ENCODE assay signal across 8 cellular contexts in the genomic region with DNA sequence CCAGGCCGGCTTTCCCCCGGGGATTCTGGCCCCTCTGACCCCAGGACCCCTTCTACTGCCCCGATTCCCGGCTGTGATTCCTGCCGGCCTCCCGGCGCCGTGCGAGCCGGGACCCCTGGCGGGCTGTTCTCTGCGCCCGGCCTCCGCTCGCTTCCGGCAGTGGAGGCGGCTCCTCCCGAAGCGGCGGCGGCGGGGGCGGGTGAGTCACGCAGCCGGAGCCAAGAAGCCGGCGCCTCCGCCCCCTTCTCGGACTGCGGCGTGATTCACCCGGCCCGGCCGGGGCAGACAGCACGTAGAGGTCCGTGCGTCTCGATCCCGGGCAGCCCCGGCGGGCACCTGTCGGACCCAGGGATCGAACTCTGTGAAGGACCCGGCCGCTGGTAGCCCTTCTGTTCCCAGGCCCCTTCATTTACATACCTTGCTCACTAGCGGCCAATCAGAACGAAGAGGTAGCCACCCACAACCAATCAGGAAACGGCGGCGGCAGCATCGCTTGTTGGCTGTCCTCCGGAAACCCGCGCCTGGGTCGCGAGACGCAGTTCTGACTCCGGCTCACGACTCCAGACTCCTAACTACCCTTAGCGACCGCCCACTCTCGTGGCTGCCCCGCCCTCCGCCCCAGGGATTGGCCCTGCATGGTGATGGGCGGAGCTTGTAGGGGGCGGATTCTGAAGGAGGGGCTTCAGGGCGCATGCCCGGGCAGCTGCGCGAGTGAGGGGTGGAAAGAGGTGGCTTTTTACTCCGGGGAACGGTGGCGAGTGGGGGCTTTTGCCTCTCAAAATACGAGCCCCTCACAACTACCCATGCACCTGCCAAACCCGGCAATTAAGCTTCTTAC. TPM values are rescaled to one million over a fixed set of nuclear protein-coding genes. Genes with fewer than 3 reads are reported as not detected.
DNase-seq lines count a peak whose midpoint lies in the region; ATAC-seq and TF ChIP-seq lines count a peak whose summit lies in the region.

A gene with protein sequence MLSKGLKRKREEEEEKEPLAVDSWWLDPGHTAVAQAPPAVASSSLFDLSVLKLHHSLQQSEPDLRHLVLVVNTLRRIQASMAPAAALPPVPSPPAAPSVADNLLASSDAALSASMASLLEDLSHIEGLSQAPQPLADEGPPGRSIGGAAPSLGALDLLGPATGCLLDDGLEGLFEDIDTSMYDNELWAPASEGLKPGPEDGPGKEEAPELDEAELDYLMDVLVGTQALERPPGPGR (minus strand): TSS at position 543 of the 838 bp plus-strand sequence. CDS start 2,446 bp downstream, outside the sequence.

- H4K20me1 ChIP-seq in BLaER1 treated with 17β-estradiol and CSF1 and Interleukin-3, amounts not matched to agents 10 nM and 100 nM, result peaks cover 0 to 43% (median 14%) of the 10 kb centered on the region in 11 experiments; a peak in 13 of 22 replicates

- ATAC-seq in HG03460 (IDR thresholded peaks at IDR 0.05; ENCODE audit: unreplicated experiment) (peak; percentile 72), left colon (peak; percentile 81)

- H3K27ac ChIP-seq in BLaER1 treated with 17β-estradiol and CSF1 and Interleukin-3, amounts not matched to agents 10 nM and 100 nM, result peak within 1 kb of the TSS; percentile 83 to 98 (median 92)
- H3K27ac ChIP-seq in colonic mucosa, result peak within 1 kb of the TSS; percentile 97

- H3K9me3 ChIP-seq in BLaER1 treated with 17β-estradiol and CSF1 and Interleukin-3, amounts not matched to agents 10 nM and 100 nM (replicated peaks in 1 of 11), result no peaks in the 10 kb centered on the region
- H3K9me3 ChIP-seq in colonic mucosa, result no peaks in the 10 kb centered on the region

- H3K4me1 Mint-ChIP-seq in activated CD4-positive, alpha-beta T cell treated with anti-CD3 and anti-CD28 coated beads, Interleukin-2, amount 10 ng/mL, durations not matched to agents 24 days and 14 days, result peaks cover 26% of the 10 kb centered on the region

- peaks cover 5% of the 10 kb centered on the region for H3K27me3 Mint-ChIP-seq in activated CD4-positive, alpha-beta T cell treated with anti-CD3 and anti-CD28 coated beads, Interleukin-2, amount 10 ng/mL, durations not matched to agents 24 days and 14 days

- H3K4me3 ChIP-seq in BLaER1 treated with 17β-estradiol and CSF1 and Interleukin-3, amounts not matched to agents 10 nM and 100 nM, result peak within 1 kb of the TSS; percentile 69 to 95 (median 84)
- peak within 1 kb of the TSS; percentile 86 for H3K4me3 ChIP-seq in colonic mucosa

- peak within 1 kb of the TSS; percentile 82 to 97 (median 92) for H3K9ac ChIP-seq in BLaER1 treated with 17β-estradiol and CSF1 and Interleukin-3, amounts not matched to agents 10 nM and 100 nM
- H3K9ac ChIP-seq in colonic mucosa (ENCODE audit: low read depth in 2 of 2, low read length in 2 of 2), result peak within 1 kb of the TSS; percentile 91 to 97

- H3K4me2 ChIP-seq in BLaER1 treated with 17β-estradiol and CSF1 and Interleukin-3, amounts not matched to agents 10 nM and 100 nM, result peak within 1 kb of the TSS; percentile 82 to 99 (median 96)

- no peaks in the 10 kb centered on the region for H3K9me3 Mint-ChIP-seq in activated CD4-positive, alpha-beta T cell treated with anti-CD3 and anti-CD28 coated beads, Interleukin-2, amount 10 ng/mL, durations not matched to agents 24 days and 14 days

- peak; percentile 74 for TF ChIP-seq CTCF in colonic mucosa (IDR thresholded peaks at IDR 0.05)

- H3K4me1 ChIP-seq in BLaER1 treated with 17β-estradiol and CSF1 and Interleukin-3, amounts not matched to agents 10 nM and 100 nM, result peaks cover 34 to 56% (median 46%) of the 10 kb centered on the region in 10 experiments
- H3K4me1 ChIP-seq in colonic mucosa, result peaks cover 4% of the 10 kb centered on the region

- H3K27ac Mint-ChIP-seq in activated CD4-positive, alpha-beta T cell treated with anti-CD3 and anti-CD28 coated beads, Interleukin-2, amount 10 ng/mL, durations not matched to agents 24 days and 14 days, result peak within 1 kb of the TSS; percentile 91

- peak within 1 kb of the TSS; percentile 92 for H3K4me3 Mint-ChIP-seq in activated CD4-positive, alpha-beta T cell treated with anti-CD3 and anti-CD28 coated beads, Interleukin-2, amount 10 ng/mL, durations not matched to agents 24 days and 14 days

- H3K36me3 Mint-ChIP-seq in activated CD4-positive, alpha-beta T cell treated with anti-CD3 and anti-CD28 coated beads, Interleukin-2, amount 10 ng/mL, durations not matched to agents 24 days and 14 days (ENCODE audit: low read depth), result peaks cover 17% of the 10 kb centered on the region

- intact Hi-C loops in activated CD4-positive, alpha-beta T cell treated with anti-CD3 and anti-CD28 coated beads, Interleukin-2, amount 10 ng/mL, durations not matched to agents 24 days and 14 days (cut with micrococcal nuclease), result loop anchor here (1.0 to 10.0 kb wide), 4 partner anchors 8 to 839 kb away; a partner anchor contains a TSS
- intact Hi-C loops in colonic mucosa (cut with DNase I) (no loop called here), left colon (cut with DNase I, micrococcal nuclease) (no loop called here)

- peak; percentile 98 for DNase-seq in GM19240 (ENCODE audit: insufficient read length, low spot score)
- peak; percentile 99 to 100 for DNase-seq in NCI-H526 (lab: John Stamatoyannopoulos, UW)
- DNase-seq in activated CD4-positive, alpha-beta T cell treated with anti-CD3 and anti-CD28 coated beads, Interleukin-2, amount 10 ng/mL, durations not matched to agents 24 days and 14 days, result peak; percentile 100
- DNase-seq in colonic mucosa, result peak; percentile 100
- peak; percentile 100 for DNase-seq in left colon
- peak; percentile 100 for DNase-seq in stimulated activated CD4-positive, alpha-beta T cell treated with anti-CD3 and anti-CD28 coated beads, Interleukin-1b, Interleukin-23, amount 100 ng/mL, for 48 hours

- H3K36me3 ChIP-seq in BLaER1 treated with 17β-estradiol and CSF1 and Interleukin-3, amounts not matched to agents 10 nM and 100 nM, result peaks cover 11 to 21% (median 18%) of the 10 kb centered on the region in 11 experiments
- no peaks in the 10 kb centered on the region for H3K36me3 ChIP-seq in colonic mucosa

- no peaks in the 10 kb centered on the region for H3K27me3 ChIP-seq in BLaER1 treated with 17β-estradiol and CSF1 and Interleukin-3, amounts not matched to agents 10 nM and 100 nM
- H3K27me3 ChIP-seq in colonic mucosa, result no peaks in the 10 kb centered on the region

RNA-seq across cellular contexts. Expression of the gene that starts here (rescaled TPM):
- 19.3 and 20.8 TPM in 2 replicates for total RNA-seq in activated CD4-positive, alpha-beta T cell treated with anti-CD3 and anti-CD28 coated beads, Interleukin-2, amount 10 ng/mL, durations not matched to agents 24 days and 14 days
- total RNA-seq in colonic mucosa (10 to 100 TPM in 1 of 2 donors, 1 to 10 TPM in 1; 8.7 to 16.0 TPM), left colon (10 to 100 TPM; 12.5 to 17.9 TPM)

Comparison
In these comparisons a context has a peak if more than half of its experiments do, and no peak if none do; other contexts are left out.
1. Peak in every context shown above with its lines: DNase-seq, ATAC-seq, H3K4me3 ChIP-seq and H3K27ac ChIP-seq.